7 cellular contexts compared by ENCODE assay signal in genomic region chr14:77768442-77769077, GRCh38. TPM values are rescaled to one million over a fixed set of nuclear protein-coding genes. Genes with fewer than 3 reads are reported as not detected.
DNase-seq lines count a peak whose midpoint lies in the region; ATAC-seq, FAIRE-seq and TF ChIP-seq lines count a peak whose summit lies in the region.
"Not testable (repeated sequence)": the region's sequence is repeated elsewhere in the genome, so short reads cannot be mapped to it uniquely, and the experiment has no call there.

No MANE protein-coding gene starts in this region.

- peak overlapping the region; percentile 12 for H3K4me3 Mint-ChIP-seq in T-helper 17 cell
- not testable (repeated sequence) for H3K4me3 Mint-ChIP-seq in astrocyte (ENCODE audit: unreplicated experiment); dendritic cell treated with granulocyte-macrophage colony-stimulating factor and Interleukin-4, amounts not matched to agents 40 ng/mL and 50 ng/mL, for 4 days

- not testable (repeated sequence) for H3K4ac ChIP-seq in neuronal stem cell (ENCODE audit: low read length)

- no CpG with 5 or more reads among the region's 2 CpGs for WGBS in neuronal stem cell (ENCODE audit: extremely low coverage in 2 of 2, insufficient read length in 2 of 2, insufficient replicate concordance in 1 of 2), 2 donors

- not testable (repeated sequence) for ATAC-seq in T-helper 17 cell
- ATAC-seq in left lobe of liver = peak; percentile 45

- not testable (repeated sequence) for H3K4me1 Mint-ChIP-seq in T-helper 17 cell; astrocyte (ENCODE audit: low read depth, unreplicated experiment)
- H3K4me1 Mint-ChIP-seq in dendritic cell treated with granulocyte-macrophage colony-stimulating factor and Interleukin-4, amounts not matched to agents 40 ng/mL and 50 ng/mL, for 4 days (ENCODE audit: low read depth) = peaks cover 13% of the 10 kb centered on the region

- H3K79me2 ChIP-seq in KMS-11 (ENCODE audit: insufficient read depth, low read depth); astrocyte (ENCODE audit: insufficient read depth, low read length): not testable (repeated sequence)

- H3K23ac ChIP-seq in neuronal stem cell (ENCODE audit: low read depth, low read length, poor library complexity) = not testable (repeated sequence)

- H3K27me3 ChIP-seq in KMS-11 (ENCODE audit: insufficient read depth, low read depth); astrocyte (ENCODE audit: insufficient read depth, low read length); neuronal stem cell (ENCODE audit: control insufficient read depth in 3 of 3, insufficient read depth in 3 of 3, low read depth in 1 of 3, low read length in 3 of 3): not testable (repeated sequence)

- H2BK5ac ChIP-seq in neuronal stem cell (ENCODE audit: low read length) = not testable (repeated sequence)

- not testable (repeated sequence) for H2BK15ac ChIP-seq in neuronal stem cell (ENCODE audit: low read length)

- H3K9me3 Mint-ChIP-seq in astrocyte (ENCODE audit: unreplicated experiment); dendritic cell treated with granulocyte-macrophage colony-stimulating factor and Interleukin-4, amounts not matched to agents 40 ng/mL and 50 ng/mL, for 4 days: not testable (repeated sequence)

- H2BK12ac ChIP-seq in neuronal stem cell (ENCODE audit: low read length) = not testable (repeated sequence)

- H2AFZ ChIP-seq in KMS-11 (ENCODE audit: low read depth) (peak overlapping the region; percentile 58), neuronal stem cell (ENCODE audit: low read length) (peak overlapping the region; percentile 41)
- H2AFZ ChIP-seq in astrocyte (ENCODE audit: low read depth, low read length) = not testable (repeated sequence)

- not testable (repeated sequence) for DNase-seq in GM12892 (ENCODE audit: insufficient read length); T-helper 17 cell; astrocyte (ENCODE audit: low read depth); left lobe of liver (ENCODE audit: low spot score); neuronal stem cell (ENCODE audit: low spot score)

- intact Hi-C loops in dendritic cell treated with granulocyte-macrophage colony-stimulating factor and Interleukin-4, amounts not matched to agents 40 ng/mL and 50 ng/mL, for 4 days (cut with micrococcal nuclease) = not testable (repeated sequence)

- FAIRE-seq in GM12892 (lab: Jason Lieb, UNC) (peak; percentile 71), astrocyte (lab: Jason Lieb, UNC) (peak; percentile 37)

- TF ChIP-seq CTCF in KMS-11 (conservative IDR thresholded peaks at IDR 0.05; ENCODE audit: low read depth, low read length); astrocyte (IDR thresholded peaks at IDR 0.05; ENCODE audit: insufficient read depth, low read depth, low read length): not testable (repeated sequence)

- peak overlapping the region; percentile 64 for H3K27ac ChIP-seq in KMS-11
- H3K27ac ChIP-seq in astrocyte (ENCODE audit: low read depth, low read length); neuronal stem cell (replicated peaks; ENCODE audit: low read length): not testable (repeated sequence)

- H3K79me1 ChIP-seq in neuronal stem cell (ENCODE audit: low read depth, low read length) = not testable (repeated sequence)

- not testable (repeated sequence) for H3K18ac ChIP-seq in neuronal stem cell (ENCODE audit: low read length)

- not testable (repeated sequence) for H2AK5ac ChIP-seq in neuronal stem cell (ENCODE audit: low read depth, low read length)

- peak overlapping the region; percentile 50 for H3K4me2 ChIP-seq in KMS-11
- not testable (repeated sequence) for H3K4me2 ChIP-seq in astrocyte (ENCODE audit: low read length); neuronal stem cell (ENCODE audit: insufficient read depth, low read length, poor library complexity, severe bottlenecking)

- not testable (repeated sequence) for H3K14ac ChIP-seq in neuronal stem cell (ENCODE audit: low read length)

- H2BK120ac ChIP-seq in neuronal stem cell (ENCODE audit: low read depth, low read length) = not testable (repeated sequence)

- H4K20me1 ChIP-seq in KMS-11 (ENCODE audit: insufficient read depth); astrocyte (ENCODE audit: insufficient read depth, low read length): not testable (repeated sequence)

- peak overlapping the region; percentile 8; the same call in 1 of the 2 replicates for H3K9ac ChIP-seq in KMS-11
- H3K9ac ChIP-seq in astrocyte (ENCODE audit: low read length); neuronal stem cell (ENCODE audit: low read depth, low read length, poor library complexity): not testable (repeated sequence)

- not testable (repeated sequence) for TF ChIP-seq POLR2A in GM12892 (IDR thresholded peaks at IDR 0.05; ENCODE audit: low read depth, low read length)

- not testable (repeated sequence) for H3K36me3 ChIP-seq in KMS-11 (ENCODE audit: insufficient read depth); astrocyte (ENCODE audit: insufficient read depth, low read length); neuronal stem cell (replicated peaks in 1 of 2; ENCODE audit: control insufficient read depth in 2 of 2, insufficient read depth in 2 of 2, low read length in 2 of 2)

- not testable (repeated sequence) for H3K4me3 ChIP-seq in KMS-11 (IDR thresholded peaks at IDR 0.05; ENCODE audit: insufficient read depth, low read depth, low read length); astrocyte (ENCODE audit: insufficient read depth, low read depth, low read length); neuronal stem cell (ENCODE audit: low read length in 2 of 2)

- H4K91ac ChIP-seq in neuronal stem cell (ENCODE audit: low read depth, low read length, poor library complexity) = not testable (repeated sequence)

- not testable (repeated sequence) for H3K9me3 ChIP-seq in T-helper 17 cell (ENCODE audit: control insufficient read depth, low read length, poor library complexity, severe bottlenecking); astrocyte (ENCODE audit: insufficient read depth, low read depth, low read length); neuronal stem cell (replicated peaks in 1 of 2; ENCODE audit: control insufficient read depth in 2 of 2, insufficient read depth in 1 of 2, low read depth in 1 of 2, low read length in 2 of 2)

- not testable (repeated sequence) for H3K27me3 Mint-ChIP-seq in T-helper 17 cell; astrocyte (ENCODE audit: low read depth, unreplicated experiment); dendritic cell treated with granulocyte-macrophage colony-stimulating factor and Interleukin-4, amounts not matched to agents 40 ng/mL and 50 ng/mL, for 4 days

- H3K36me3 Mint-ChIP-seq in T-helper 17 cell (ENCODE audit: low read depth); astrocyte (ENCODE audit: low read depth, unreplicated experiment); dendritic cell treated with granulocyte-macrophage colony-stimulating factor and Interleukin-4, amounts not matched to agents 40 ng/mL and 50 ng/mL, for 4 days (ENCODE audit: low read depth): not testable (repeated sequence)

- H3K4me1 ChIP-seq in KMS-11 (ENCODE audit: low read depth, poor library complexity, severe bottlenecking) = peaks cover 14% of the 10 kb centered on the region
- H3K4me1 ChIP-seq in astrocyte (ENCODE audit: insufficient read depth, low read length); neuronal stem cell (ENCODE audit: control insufficient read depth in 2 of 2, insufficient read depth in 1 of 2, low read depth in 1 of 2, low read length in 2 of 2): not testable (repeated sequence)

- H3K27ac Mint-ChIP-seq in T-helper 17 cell; astrocyte (ENCODE audit: unreplicated experiment): not testable (repeated sequence)
- H3K27ac Mint-ChIP-seq in dendritic cell treated with granulocyte-macrophage colony-stimulating factor and Interleukin-4, amounts not matched to agents 40 ng/mL and 50 ng/mL, for 4 days = peak overlapping the region; percentile 85

- not testable (repeated sequence) for H4K8ac ChIP-seq in neuronal stem cell (ENCODE audit: low read depth, low read length)

RNA-seq across cellular contexts. Expression of gene SNW1, which starts 7.6 kb away (rescaled TPM):
- 61.6 TPM for polyA plus RNA-seq in GM12892 (2012; ENCODE audit: missing spikeins)
- 10 to 100 TPM; 90.6 to 92.2 TPM for total RNA-seq in T-helper 17 cell
- total RNA-seq in astrocyte = 72.9 and 78.3 TPM in 2 replicates
- 18.9 TPM for total RNA-seq in left lobe of liver
- polyA plus RNA-seq in neuronal stem cell (2013, experiment 1 of 2) = 97.7 TPM
- 106 TPM for polyA plus RNA-seq in neuronal stem cell (2013, experiment 2 of 2)

RNA-seq across cellular contexts. Expression of gene ADCK1, which starts 31.3 kb away (rescaled TPM):
- polyA plus RNA-seq in GM12892 (2012; ENCODE audit: missing spikeins) = 3.0 TPM
- total RNA-seq in T-helper 17 cell = 1 to 10 TPM; 4.7 to 5.1 TPM
- total RNA-seq in astrocyte = 5.8 and 6.6 TPM in 2 replicates
- 5.0 TPM for total RNA-seq in left lobe of liver
- 6.4 TPM for polyA plus RNA-seq in neuronal stem cell (2013, experiment 1 of 2)
- 6.5 TPM for polyA plus RNA-seq in neuronal stem cell (2013, experiment 2 of 2)
